Comparison of ENCODE assay signal across 14 cellular contexts in genomic region chr11:96221244-96222070, GRCh38.
DNase-seq lines count a peak whose midpoint lies in the region; ATAC-seq and TF ChIP-seq lines count a peak whose summit lies in the region.
"Had no signal": no experiment of that assay in that cellular context is flagged by ENCODE, and none has a peak within 500 bp of the region (broad histone marks: within the 10 kb centered on the region; RNA-seq: fewer than 3 reads in every experiment).

No MANE protein-coding gene starts in this region.

- no peaks in the 10 kb centered on the region for H3K36me3 ChIP-seq in OCI-LY7 (ENCODE audit: insufficient read depth, low read length)
- no peaks in the 10 kb centered on the region for H3K36me3 ChIP-seq in left lung

- H3K27ac Mint-ChIP-seq in activated CD4-positive, alpha-beta memory T cell treated with anti-CD3 and anti-CD28 coated beads for 36 hours, result peak overlapping the region; percentile 64
- H3K27ac Mint-ChIP-seq in activated CD4-positive, alpha-beta memory T cell treated with anti-CD3 and anti-CD28 coated beads, Interleukin-2, amount 10 ng/mL, durations not matched to agents 7 days and 5 days, result no peak overlapping the region
- H3K27ac Mint-ChIP-seq: dendritic cell treated with granulocyte-macrophage colony-stimulating factor and Interleukin-4, amounts not matched to agents 40 ng/mL and 50 ng/mL, for 4 days had no signal

- no peaks in the 10 kb centered on the region for H3K27me3 Mint-ChIP-seq in activated CD4-positive, alpha-beta memory T cell treated with anti-CD3 and anti-CD28 coated beads for 36 hours
- H3K27me3 Mint-ChIP-seq in activated CD4-positive, alpha-beta memory T cell treated with anti-CD3 and anti-CD28 coated beads, Interleukin-2, amount 10 ng/mL, durations not matched to agents 7 days and 5 days, result no peaks in the 10 kb centered on the region

- peak; percentile 18 for ATAC-seq in left lung
- ATAC-seq in stimulated activated naive CD8-positive, alpha-beta T cell treated with anti-CD3 and anti-CD28 coated beads, Interleukin-15, Interleukin-2, amounts not matched to agents 100 U/mL and 50 U/mL, for 24 hours, result peak; percentile 62
- ATAC-seq in GM21619 (IDR thresholded peaks at IDR 0.05; ENCODE audit: unreplicated experiment), result no peak
- no peak for ATAC-seq in HG03571 (IDR thresholded peaks at IDR 0.05; ENCODE audit: unreplicated experiment)
- ATAC-seq in GM18511 (IDR thresholded peaks at IDR 0.05; ENCODE audit: unreplicated experiment), result no peak
- ATAC-seq: natural killer cell had no signal

- no peaks in the 10 kb centered on the region for H3K79me2 ChIP-seq in OCI-LY7 (ENCODE audit: insufficient read depth, low read depth, low read length)

- no peak for DNase-seq in activated CD4-positive, alpha-beta memory T cell treated with anti-CD3 and anti-CD28 coated beads for 36 hours
- DNase-seq in activated CD4-positive, alpha-beta memory T cell treated with anti-CD3 and anti-CD28 coated beads, Interleukin-2, amount 10 ng/mL, durations not matched to agents 7 days and 5 days, result no peak
- DNase-seq in OCI-LY7 (ENCODE audit: low spot score), result no peak
- DNase-seq in left lung, result no peak
- no peak for DNase-seq in stimulated activated naive CD8-positive, alpha-beta T cell treated with anti-CD3 and anti-CD28 coated beads, Interleukin-15, Interleukin-2, amounts not matched to agents 100 U/mL and 50 U/mL, for 24 hours
- DNase-seq: ACHN; activated naive CD4-positive, alpha-beta T cell treated with Interleukin-2 at 50 U/mL for 16 hours; DMS79 treated with DMSO at 0.1 percent for 48 hours; natural killer cell; NCI-H146 had no signal

- intact Hi-C loops in activated CD4-positive, alpha-beta memory T cell treated with anti-CD3 and anti-CD28 coated beads for 36 hours (cut with micrococcal nuclease), result loop anchor here (1.0 kb wide), 1 partner anchor 8 kb away; no protein-coding TSS in a partner anchor
- intact Hi-C loops in OCI-LY7 (cut with micrococcal nuclease; ENCODE audit: unreplicated experiment), result no loop called here
- intact Hi-C loops in left lung (cut with DNase I), result no loop called here

- no peaks in the 10 kb centered on the region for H3K9me2 ChIP-seq in OCI-LY7 (ENCODE audit: insufficient read depth, low read length)

- no peak overlapping the region; the same call in 1 of the 2 replicates for H2AFZ ChIP-seq in OCI-LY7 (ENCODE audit: low read length)

- CTCF ChIA-PET in activated CD4-positive, alpha-beta memory T cell treated with anti-CD3 and anti-CD28 coated beads for 36 hours (lab: Charles Lee), result interaction anchor here (1.0 to 1.3 kb wide), 2 partner anchors 46 to 122 kb away, joined by 3 to 6 read pairs; partner anchors contain the start of gene MAML2
- CTCF ChIA-PET in activated CD4-positive, alpha-beta memory T cell treated with anti-CD3 and anti-CD28 coated beads, Interleukin-2, amount 10 ng/mL, durations not matched to agents 7 days and 5 days (lab: Charles Lee), result interaction anchor here (0.8 to 1.5 kb wide), 3 partner anchors 11 to 121 kb away, joined by 3 to 9 read pairs (median 4); partner anchors contain the start of gene MAML2
- CTCF ChIA-PET in OCI-LY7 (lab: Charles Lee; ENCODE audit: unreplicated experiment), result no interaction called here

- H3K4me3 Mint-ChIP-seq in activated CD4-positive, alpha-beta memory T cell treated with anti-CD3 and anti-CD28 coated beads for 36 hours, result peak overlapping the region; percentile 28
- no peak overlapping the region for H3K4me3 Mint-ChIP-seq in activated CD4-positive, alpha-beta memory T cell treated with anti-CD3 and anti-CD28 coated beads, Interleukin-2, amount 10 ng/mL, durations not matched to agents 7 days and 5 days
- H3K4me3 Mint-ChIP-seq: dendritic cell treated with granulocyte-macrophage colony-stimulating factor and Interleukin-4, amounts not matched to agents 40 ng/mL and 50 ng/mL, for 4 days; natural killer cell had no signal

- POLR2A ChIA-PET in activated CD4-positive, alpha-beta memory T cell treated with anti-CD3 and anti-CD28 coated beads for 36 hours (lab: Charles Lee), result interaction anchor here (1.3 to 1.9 kb wide), 2 partner anchors 14 to 122 kb away, joined by 4 to 8 read pairs; partner anchors contain the start of gene MAML2
- POLR2A ChIA-PET in activated CD4-positive, alpha-beta memory T cell treated with anti-CD3 and anti-CD28 coated beads, Interleukin-2, amount 10 ng/mL, durations not matched to agents 7 days and 5 days (lab: Charles Lee), result interaction anchor here (1.0 to 2.0 kb wide), 2 partner anchors 10 to 16 kb away, joined by 3 to 5 read pairs; no protein-coding TSS in a partner anchor
- POLR2A ChIA-PET in OCI-LY7 (lab: Charles Lee), result interaction anchor here (0.5 to 1.1 kb wide), 13 partner anchors 9 to 1075 kb away, joined by 3 to 6 read pairs (median 4); no protein-coding TSS in a partner anchor

- H3K27ac ChIP-seq in OCI-LY7 (ENCODE audit: low read depth, low read length, poor library complexity, severe bottlenecking), result no peak overlapping the region
- peak overlapping the region in 1 of 2 donors; percentile 81 for H3K27ac ChIP-seq in left lung

- no TSS peak for BruUV-seq in OCI-LY7 (replicated peaks; lab: Mats Ljungman, UMichigan)

- no peaks in the 10 kb centered on the region for H3K9me3 ChIP-seq in OCI-LY7 (ENCODE audit: low read length)
- H3K9me3 ChIP-seq in left lung, result no peaks in the 10 kb centered on the region

- H3K4me1 ChIP-seq in OCI-LY7 (ENCODE audit: insufficient read depth, low read length, poor library complexity, severe bottlenecking), result peaks cover 51% of the 10 kb centered on the region
- H3K4me1 ChIP-seq in left lung, result peaks cover 14 to 67% of the 10 kb centered on the region in 2 donors

- peaks cover 72% of the 10 kb centered on the region for H3K4me1 Mint-ChIP-seq in activated CD4-positive, alpha-beta memory T cell treated with anti-CD3 and anti-CD28 coated beads for 36 hours (ENCODE audit: low read depth)
- peaks cover 54% of the 10 kb centered on the region for H3K4me1 Mint-ChIP-seq in activated CD4-positive, alpha-beta memory T cell treated with anti-CD3 and anti-CD28 coated beads, Interleukin-2, amount 10 ng/mL, durations not matched to agents 7 days and 5 days

- H4K20me1 ChIP-seq in OCI-LY7 (ENCODE audit: insufficient read depth, low read length), result no peaks in the 10 kb centered on the region

- no peak overlapping the region for H3K4me3 ChIP-seq in OCI-LY7 (ENCODE audit: low read depth, low read length, poor library complexity, severe bottlenecking)
- no peak overlapping the region for H3K4me3 ChIP-seq in left lung

- TF ChIP-seq CTCF in OCI-LY7 (conservative IDR thresholded peaks at IDR 0.05; ENCODE audit: low read length) (no peak), left lung (IDR thresholded peaks at IDR 0.05) (no peak)

- H3K36me3 Mint-ChIP-seq in activated CD4-positive, alpha-beta memory T cell treated with anti-CD3 and anti-CD28 coated beads for 36 hours, result no peaks in the 10 kb centered on the region
- peaks cover 12% of the 10 kb centered on the region for H3K36me3 Mint-ChIP-seq in activated CD4-positive, alpha-beta memory T cell treated with anti-CD3 and anti-CD28 coated beads, Interleukin-2, amount 10 ng/mL, durations not matched to agents 7 days and 5 days (ENCODE audit: low read depth)
- H3K36me3 Mint-ChIP-seq: natural killer cell had no signal

- H3K9me3 Mint-ChIP-seq in activated CD4-positive, alpha-beta memory T cell treated with anti-CD3 and anti-CD28 coated beads for 36 hours, result no peaks in the 10 kb centered on the region
- H3K9me3 Mint-ChIP-seq in activated CD4-positive, alpha-beta memory T cell treated with anti-CD3 and anti-CD28 coated beads, Interleukin-2, amount 10 ng/mL, durations not matched to agents 7 days and 5 days, result no peaks in the 10 kb centered on the region
- H3K9me3 Mint-ChIP-seq: dendritic cell treated with granulocyte-macrophage colony-stimulating factor and Interleukin-4, amounts not matched to agents 40 ng/mL and 50 ng/mL, for 4 days; natural killer cell had no signal

- H3K27me3 ChIP-seq in left lung, result no peaks in the 10 kb centered on the region

- H3K4me2 ChIP-seq in OCI-LY7 (ENCODE audit: low read length), result 0 out of 2 replicates have a peak overlapping the region, but pooled peaks have one; percentile 57

Comparison
In these comparisons a context has a peak if more than half of its experiments do, and no peak if none do; other contexts are left out.
1. ATAC-seq: peak in left lung (single experiment) and stimulated activated naive CD8-positive, alpha-beta T cell treated with anti-CD3 and anti-CD28 coated beads, Interleukin-15, Interleukin-2, amounts not matched to agents 100 U/mL and 50 U/mL, for 24 hours (single experiment); none in GM21619 (single experiment), HG03571 (single experiment) and GM18511 (single experiment).